ENCODE assay signal across 1 cellular context in the genomic region with DNA sequence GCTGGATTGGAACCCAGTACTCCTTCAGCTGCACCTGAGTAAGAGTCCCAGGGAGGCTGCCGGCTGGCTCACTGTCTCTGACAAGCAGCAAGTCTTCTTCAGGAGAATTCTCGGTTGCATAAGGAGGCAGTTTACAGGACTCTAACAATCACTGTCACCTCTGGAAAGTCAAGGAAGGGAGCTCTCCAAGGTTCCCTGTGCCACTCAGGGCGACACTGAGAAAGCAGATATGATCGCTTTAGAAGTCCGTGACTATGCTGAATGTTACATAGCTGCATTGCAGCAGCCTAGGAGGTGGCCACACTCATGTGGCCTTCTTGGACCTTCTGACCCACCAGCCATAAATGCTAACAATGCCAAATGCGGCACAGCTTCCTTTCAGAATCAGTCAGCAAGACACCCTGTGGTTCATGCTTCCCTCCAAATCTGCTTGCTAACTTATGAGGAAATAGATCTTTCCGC.
TF ChIP-seq lines count a peak whose summit lies in the region.

No MANE protein-coding gene starts in this region.

TF ChIP-seq in HEK293, 187 proteins besides CTCF, POLR2A, EP300 and RAD21 (continued from another document):
- TF ChIP-seq ZNF37A (tag by site-specific recombination; IDR thresholded peaks at IDR 0.05) (no peak), ZNF2 (tag by site-specific recombination; IDR thresholded peaks at IDR 0.05) (no peak), REPIN1 (tag by site-specific recombination; IDR thresholded peaks at IDR 0.05; ENCODE audit: low read depth) (no peak), ZNF433 (tag by site-specific recombination; IDR thresholded peaks at IDR 0.05; ENCODE audit: low read depth) (no peak), REST (tag by site-specific recombination; IDR thresholded peaks at IDR 0.05) (peak; percentile 89), ZNF341 (tag by site-specific recombination; IDR thresholded peaks at IDR 0.05; ENCODE audit: low read depth) (no peak)
